ENCODE assay signal across 1 cellular context in the genomic region with DNA sequence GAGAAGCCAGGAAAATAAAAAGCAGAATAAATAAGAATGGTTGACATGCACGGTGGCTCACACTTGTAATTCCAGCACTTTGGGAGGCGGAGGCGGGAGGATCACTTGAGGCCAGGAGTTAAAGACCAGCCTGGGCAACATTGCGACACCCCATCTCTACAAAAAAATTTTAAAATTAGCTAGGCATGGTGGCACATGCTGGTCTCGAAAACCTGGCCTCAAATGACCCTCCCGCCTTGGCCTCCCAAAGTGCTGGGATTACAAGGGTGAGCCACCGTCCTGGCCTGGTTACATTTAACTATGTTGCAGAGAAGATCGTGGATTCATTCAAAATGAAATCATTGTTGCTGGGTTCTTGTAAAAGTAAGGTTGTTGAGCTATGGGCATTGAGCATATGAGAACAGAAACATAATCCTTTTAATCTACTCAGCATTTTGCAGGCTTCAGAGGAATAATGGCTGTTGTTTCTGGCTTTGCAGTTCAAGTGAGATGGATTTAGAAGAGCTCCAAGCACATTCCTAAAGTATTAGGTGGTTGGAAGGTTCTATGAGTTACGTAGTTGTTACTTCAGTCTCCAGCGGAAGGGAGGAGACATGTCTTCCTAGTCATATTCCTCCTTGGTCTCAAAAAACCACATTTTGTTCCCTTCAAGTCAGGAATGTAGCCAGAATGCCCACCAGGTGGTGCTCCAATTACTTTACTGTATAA.
TF ChIP-seq lines count a peak whose summit lies in the region.

No MANE protein-coding gene starts in this region.

TF ChIP-seq in GM12878, 131 proteins besides CTCF, POLR2A, EP300 and RAD21:
- TF ChIP-seq SMC3 (IDR thresholded peaks at IDR 0.05; ENCODE audit: borderline replicate concordance, low read length) (peak; percentile 60; the same call in 1 of the 2 replicates), RUNX3 (IDR thresholded peaks at IDR 0.05; ENCODE audit: low read length) (0 out of 2 replicates have a peak, but pooled peaks have one; percentile 24), SREBF2 (IDR thresholded peaks at IDR 0.05; ENCODE audit: low read length) (no peak)
